Comparison of ENCODE assay signal across 8 cellular contexts in genomic region chr22:50186789-50187523, GRCh38. TPM values are rescaled to one million over a fixed set of nuclear protein-coding genes. Genes with fewer than 3 reads are reported as not detected.
DNase-seq lines count a peak whose midpoint lies in the region; ATAC-seq lines count a peak whose summit lies in the region.

No MANE protein-coding gene starts in this region.

- DNase-seq in activated CD4-positive, alpha-beta T cell treated with anti-CD3 and anti-CD28 coated beads, Interleukin-2, amount 10 ng/mL, durations not matched to agents 7 days and 5 days = no peak
- DNase-seq in activated CD4-positive, alpha-beta T cell treated with anti-CD3 and anti-CD28 coated beads, Interleukin-2, amount 50 U/mL, for 48 hours = no peak
- DNase-seq in iPS DF 6.9 (ENCODE audit: low read depth, low spot score) (no peak), activated gamma-delta T cell (lab: John Stamatoyannopoulos, UW) (no peak), GOT3 (lab: John Stamatoyannopoulos, UW) (no peak)

- H3K27ac ChIP-seq in iPS DF 6.9 (ENCODE audit: low read length) = no peak overlapping the region

- ATAC-seq in stimulated activated memory B cell treated with anti-CD40 and anti-IgM and Interleukin-4, amounts not matched to agents 10 μg/mL and 1 μg/mL and 100 μg/mL, for 72 hours = no peak
- no peak for ATAC-seq in GM18502 (IDR thresholded peaks at IDR 0.05; ENCODE audit: poor library complexity, unreplicated experiment)

- POLR2A ChIA-PET in activated CD4-positive, alpha-beta T cell treated with anti-CD3 and anti-CD28 coated beads, Interleukin-2, amount 10 ng/mL, durations not matched to agents 7 days and 5 days (lab: Charles Lee) = no interaction called here

- no peaks in the 10 kb centered on the region for H3K27me3 Mint-ChIP-seq in activated CD4-positive, alpha-beta T cell treated with anti-CD3 and anti-CD28 coated beads, Interleukin-2, amount 10 ng/mL, durations not matched to agents 7 days and 5 days
- no peaks in the 10 kb centered on the region for H3K27me3 Mint-ChIP-seq in activated naive CD4-positive, alpha-beta T cell treated with anti-CD3 and anti-CD28 coated beads, Interleukin-2, amount 50 U/mL, for 24 hours
- peaks cover 20% of the 10 kb centered on the region for H3K27me3 Mint-ChIP-seq in stimulated activated memory B cell treated with anti-CD40 and anti-IgM and Interleukin-4, amounts not matched to agents 10 μg/mL and 1 μg/mL and 100 μg/mL, for 72 hours

- WGBS in iPS DF 6.9 (ENCODE audit: insufficient coverage, insufficient read length) = no CpG with 5 or more reads among the region's 23 CpGs

- H3K4me3 ChIP-seq in iPS DF 6.9 (ENCODE audit: low read length) = peak overlapping the region; percentile 65; the same call in 1 of the 2 replicates

- H3K4me1 ChIP-seq in iPS DF 6.9 (ENCODE audit: control insufficient read depth, insufficient read depth, low read length) = peaks cover 7% of the 10 kb centered on the region

- H3K27ac Mint-ChIP-seq in activated CD4-positive, alpha-beta T cell treated with anti-CD3 and anti-CD28 coated beads, Interleukin-2, amount 10 ng/mL, durations not matched to agents 7 days and 5 days = peak overlapping the region; percentile 87
- H3K27ac Mint-ChIP-seq in activated naive CD4-positive, alpha-beta T cell treated with anti-CD3 and anti-CD28 coated beads, Interleukin-2, amount 50 U/mL, for 24 hours = peak overlapping the region; percentile 95
- H3K27ac Mint-ChIP-seq in stimulated activated memory B cell treated with anti-CD40 and anti-IgM and Interleukin-4, amounts not matched to agents 10 μg/mL and 1 μg/mL and 100 μg/mL, for 72 hours = peak overlapping the region; percentile 88

- H3K36me3 ChIP-seq in iPS DF 6.9 (ENCODE audit: control insufficient read depth, insufficient read depth, low read length) = no peaks in the 10 kb centered on the region; the same call in 1 of the 2 replicates

- peak overlapping the region; percentile 87 for H3K4me3 Mint-ChIP-seq in activated CD4-positive, alpha-beta T cell treated with anti-CD3 and anti-CD28 coated beads, Interleukin-2, amount 10 ng/mL, durations not matched to agents 7 days and 5 days
- H3K4me3 Mint-ChIP-seq in activated naive CD4-positive, alpha-beta T cell treated with anti-CD3 and anti-CD28 coated beads, Interleukin-2, amount 50 U/mL, for 24 hours = peak overlapping the region; percentile 95
- peak overlapping the region; percentile 86 for H3K4me3 Mint-ChIP-seq in stimulated activated memory B cell treated with anti-CD40 and anti-IgM and Interleukin-4, amounts not matched to agents 10 μg/mL and 1 μg/mL and 100 μg/mL, for 72 hours

- H3K27me3 ChIP-seq in iPS DF 6.9 (ENCODE audit: control insufficient read depth, insufficient read depth, low read length) = no peaks in the 10 kb centered on the region

- CTCF ChIA-PET in activated CD4-positive, alpha-beta T cell treated with anti-CD3 and anti-CD28 coated beads, Interleukin-2, amount 10 ng/mL, durations not matched to agents 7 days and 5 days (lab: Charles Lee) = interaction anchor here (0.7 to 1.4 kb wide), 5 partner anchors 9 to 57 kb away, joined by 3 read pairs; no protein-coding TSS in a partner anchor

- H3K9me3 Mint-ChIP-seq in activated CD4-positive, alpha-beta T cell treated with anti-CD3 and anti-CD28 coated beads, Interleukin-2, amount 10 ng/mL, durations not matched to agents 7 days and 5 days = no peaks in the 10 kb centered on the region
- no peaks in the 10 kb centered on the region for H3K9me3 Mint-ChIP-seq in activated naive CD4-positive, alpha-beta T cell treated with anti-CD3 and anti-CD28 coated beads, Interleukin-2, amount 50 U/mL, for 24 hours
- H3K9me3 Mint-ChIP-seq in stimulated activated memory B cell treated with anti-CD40 and anti-IgM and Interleukin-4, amounts not matched to agents 10 μg/mL and 1 μg/mL and 100 μg/mL, for 72 hours = no peaks in the 10 kb centered on the region

- peaks cover 18% of the 10 kb centered on the region for H3K36me3 Mint-ChIP-seq in activated CD4-positive, alpha-beta T cell treated with anti-CD3 and anti-CD28 coated beads, Interleukin-2, amount 10 ng/mL, durations not matched to agents 7 days and 5 days (ENCODE audit: low read depth)
- peaks cover 1% of the 10 kb centered on the region for H3K36me3 Mint-ChIP-seq in activated naive CD4-positive, alpha-beta T cell treated with anti-CD3 and anti-CD28 coated beads, Interleukin-2, amount 50 U/mL, for 24 hours
- H3K36me3 Mint-ChIP-seq in stimulated activated memory B cell treated with anti-CD40 and anti-IgM and Interleukin-4, amounts not matched to agents 10 μg/mL and 1 μg/mL and 100 μg/mL, for 72 hours = peaks cover 5% of the 10 kb centered on the region

- no peaks in the 10 kb centered on the region for H3K9me3 ChIP-seq in iPS DF 6.9 (ENCODE audit: control insufficient read depth, insufficient read depth, low read length)

- peaks cover 43% of the 10 kb centered on the region for H3K4me1 Mint-ChIP-seq in activated CD4-positive, alpha-beta T cell treated with anti-CD3 and anti-CD28 coated beads, Interleukin-2, amount 10 ng/mL, durations not matched to agents 7 days and 5 days
- peaks cover 39% of the 10 kb centered on the region for H3K4me1 Mint-ChIP-seq in activated naive CD4-positive, alpha-beta T cell treated with anti-CD3 and anti-CD28 coated beads, Interleukin-2, amount 50 U/mL, for 24 hours
- H3K4me1 Mint-ChIP-seq in stimulated activated memory B cell treated with anti-CD40 and anti-IgM and Interleukin-4, amounts not matched to agents 10 μg/mL and 1 μg/mL and 100 μg/mL, for 72 hours = peaks cover 70% of the 10 kb centered on the region

RNA-seq across cellular contexts. Expression of gene TRABD, which starts 1.2 kb away (rescaled TPM):
- total RNA-seq in activated CD4-positive, alpha-beta T cell treated with anti-CD3 and anti-CD28 coated beads, Interleukin-2, amount 10 ng/mL, durations not matched to agents 7 days and 5 days = 100 to 1,000 TPM; 112 to 138 TPM

RNA-seq across cellular contexts. Expression of gene SELENOO, which starts 13.9 kb away (rescaled TPM):
- total RNA-seq in activated CD4-positive, alpha-beta T cell treated with anti-CD3 and anti-CD28 coated beads, Interleukin-2, amount 10 ng/mL, durations not matched to agents 7 days and 5 days = 10 to 100 TPM; 17.4 to 25.5 TPM

RNA-seq across cellular contexts. Expression of gene PANX2, which starts 16.4 kb away (rescaled TPM):
- under 1 TPM; 0.10 TPM for total RNA-seq in activated CD4-positive, alpha-beta T cell treated with anti-CD3 and anti-CD28 coated beads, Interleukin-2, amount 10 ng/mL, durations not matched to agents 7 days and 5 days

RNA-seq across cellular contexts. Expression of gene TUBGCP6, which starts 57.9 kb away (rescaled TPM):
- total RNA-seq in activated CD4-positive, alpha-beta T cell treated with anti-CD3 and anti-CD28 coated beads, Interleukin-2, amount 10 ng/mL, durations not matched to agents 7 days and 5 days = 10 to 100 TPM; 62.9 to 71.4 TPM
